ENCODE assay signal across 18 cellular contexts in genomic region chr17:15513859-15514446, GRCh38. TPM values are rescaled to one million over a fixed set of nuclear protein-coding genes. Genes with fewer than 3 reads are reported as not detected.
DNase-seq lines count a peak whose midpoint lies in the region; ATAC-seq and TF ChIP-seq lines count a peak whose summit lies in the region.
"Had no signal": no experiment of that assay in that cellular context is flagged by ENCODE, and none has a peak within 500 bp of the region (broad histone marks: within the 10 kb centered on the region; RNA-seq: fewer than 3 reads in every experiment).

No MANE protein-coding gene starts in this region.

- POLR2A ChIA-PET in CD8-positive, alpha-beta T cell (lab: Charles Lee): no interaction called here

- ATAC-seq in upper lobe of right lung (no peak), HG02870 (IDR thresholded peaks at IDR 0.05; ENCODE audit: unreplicated experiment) (no peak), HG02678 (IDR thresholded peaks at IDR 0.05; ENCODE audit: unreplicated experiment) (no peak)
- ATAC-seq in CD8-positive, alpha-beta T cell: no peak
- ATAC-seq: body of pancreas, foreskin keratinocyte had no signal

- H3K4me1 Mint-ChIP-seq in CD8-positive, alpha-beta T cell (ENCODE audit: low read depth): no peaks in the 10 kb centered on the region

- peaks cover 13% of the 10 kb centered on the region for H3K4me1 ChIP-seq in rectal smooth muscle tissue (ENCODE audit: control insufficient read depth, insufficient read depth, low read length)
- H3K4me1 ChIP-seq in upper lobe of right lung: peaks cover 15% of the 10 kb centered on the region
- no peaks in the 10 kb centered on the region for H3K4me1 ChIP-seq in CD8-positive, alpha-beta T cell (ENCODE audit: insufficient read depth, low read length)
- H3K4me1 ChIP-seq: foreskin keratinocyte had no signal

- CTCF ChIA-PET in CD8-positive, alpha-beta T cell (lab: Charles Lee): no interaction called here

- TF ChIP-seq CTCF in brain microvascular endothelial cell (IDR thresholded peaks at IDR 0.05; ENCODE audit: low read depth, low read length, missing control alignments) (no peak), upper lobe of right lung (IDR thresholded peaks at IDR 0.05) (no peak)
- no peak for TF ChIP-seq CTCF in CD8-positive, alpha-beta T cell (IDR thresholded peaks at IDR 0.05)

- H3K27me3 Mint-ChIP-seq in CD8-positive, alpha-beta T cell (ENCODE audit: low read depth): no peaks in the 10 kb centered on the region
- H3K27me3 Mint-ChIP-seq: B cell had no signal

- no peak overlapping the region for H3K4me3 Mint-ChIP-seq in CD8-positive, alpha-beta T cell
- H3K4me3 Mint-ChIP-seq: B cell; T-helper 2 cell treated with Interferon-gamma antibody and Interleukin-4, amounts not matched to agents 5 μg/mL and 100 μg/mL, for 36 hours had no signal

- DNase-seq in brain microvascular endothelial cell: peak; percentile 64
- DNase-seq in iris pigment epithelial cell (ENCODE audit: low read depth): peak; percentile 50
- no peak for DNase-seq in upper lobe of right lung
- DNase-seq in CD8-positive, alpha-beta T cell: no peak
- DNase-seq: activated CD4-positive, alpha-beta T cell treated with anti-CD3 and anti-CD28 coated beads for 1 hour; activated gamma-delta T cell; body of pancreas; foreskin keratinocyte; GOT3; NCI-H2107; NCI-H526 treated with DMSO at 0.1 percent for 48 hours; OCI-M1 had no signal

- peaks cover 52% of the 10 kb centered on the region for H3K36me3 Mint-ChIP-seq in CD8-positive, alpha-beta T cell

- H3K9ac ChIP-seq in rectal smooth muscle tissue (ENCODE audit: low read length): no peak overlapping the region

- H3K36me3 ChIP-seq in brain microvascular endothelial cell (replicated peaks) (no peaks in the 10 kb centered on the region), rectal smooth muscle tissue (ENCODE audit: control insufficient read depth, insufficient read depth, low read length) (peaks cover 2% of the 10 kb centered on the region), upper lobe of right lung (peaks cover 4% of the 10 kb centered on the region)
- peaks cover 6% of the 10 kb centered on the region for H3K36me3 ChIP-seq in CD8-positive, alpha-beta T cell (ENCODE audit: insufficient read depth, low read length)

- H3K27me3 ChIP-seq in brain microvascular endothelial cell (replicated peaks) (no peaks in the 10 kb centered on the region), rectal smooth muscle tissue (ENCODE audit: control insufficient read depth, insufficient read depth, low read length) (no peaks in the 10 kb centered on the region), upper lobe of right lung (no peaks in the 10 kb centered on the region)
- H3K27me3 ChIP-seq in CD8-positive, alpha-beta T cell (ENCODE audit: insufficient read depth, low read length): no peaks in the 10 kb centered on the region
- H3K27me3 ChIP-seq: body of pancreas, foreskin keratinocyte had no signal

- no peak overlapping the region for H3K27ac Mint-ChIP-seq in CD8-positive, alpha-beta T cell
- H3K27ac Mint-ChIP-seq: B cell; T-helper 2 cell treated with Interferon-gamma antibody and Interleukin-4, amounts not matched to agents 5 μg/mL and 100 μg/mL, for 36 hours had no signal

- peak overlapping the region; percentile 3 for H3K27ac ChIP-seq in brain microvascular endothelial cell
- H3K27ac ChIP-seq in rectal smooth muscle tissue (ENCODE audit: low read depth, low read length): peak overlapping the region; percentile 61
- peak overlapping the region; percentile 40 for H3K27ac ChIP-seq in upper lobe of right lung
- no peak overlapping the region for H3K27ac ChIP-seq in CD8-positive, alpha-beta T cell (ENCODE audit: low read depth, low read length)
- H3K27ac ChIP-seq: body of pancreas, foreskin keratinocyte, HL-60 had no signal

- no peaks in the 10 kb centered on the region for H3K9me3 Mint-ChIP-seq in CD8-positive, alpha-beta T cell
- H3K9me3 Mint-ChIP-seq: T-helper 2 cell treated with Interferon-gamma antibody and Interleukin-4, amounts not matched to agents 5 μg/mL and 100 μg/mL, for 36 hours had no signal

- H3K4me3 ChIP-seq in brain microvascular endothelial cell (ENCODE audit: low read depth, low read length) (no peak overlapping the region), rectal smooth muscle tissue (ENCODE audit: low read length) (no peak overlapping the region), upper lobe of right lung (no peak overlapping the region)
- no peak overlapping the region for H3K4me3 ChIP-seq in CD8-positive, alpha-beta T cell (ENCODE audit: low read depth, low read length)
- H3K4me3 ChIP-seq: body of pancreas had no signal

- no peaks in the 10 kb centered on the region for H3K9me3 ChIP-seq in upper lobe of right lung
- no peaks in the 10 kb centered on the region for H3K9me3 ChIP-seq in CD8-positive, alpha-beta T cell (ENCODE audit: low read length)
- H3K9me3 ChIP-seq: body of pancreas had no signal

- intact Hi-C loops in upper lobe of right lung (cut with DNase I): no loop called here
- intact Hi-C loops in CD8-positive, alpha-beta T cell (cut with DNase I, micrococcal nuclease): no loop called here

- in situ Hi-C loops in brain microvascular endothelial cell (cut with HindIII; ENCODE audit: low pct_ligation_motif_present, low sequenced_read_pairs): no loop called here

RNA-seq across cellular contexts. Expression of gene CDRT4, which starts 46.5 kb away (rescaled TPM):
- total RNA-seq in upper lobe of right lung: 9.0 TPM
- 1 to 10 TPM; 1.1 to 1.3 TPM for total RNA-seq in CD8-positive, alpha-beta T cell

RNA-seq across cellular contexts. Expression of gene TVP23C, which starts 49.3 kb away (rescaled TPM):
- total RNA-seq in upper lobe of right lung: 18.4 TPM
- total RNA-seq in CD8-positive, alpha-beta T cell: 10 to 100 TPM; 11.7 to 18.6 TPM

Comparison
In these comparisons a context has a peak if more than half of its experiments do, and no peak if none do; other contexts are left out.
1. DNase-seq: peak in brain microvascular endothelial cell (single experiment) and iris pigment epithelial cell (single experiment); none in upper lobe of right lung (single experiment) and CD8-positive, alpha-beta T cell (0 of 7).